1 cellular context compared by ENCODE assay signal in genomic region chr6:39169448-39170344, GRCh38.
TF ChIP-seq lines count a peak whose summit lies in the region.

No MANE protein-coding gene starts in this region.

TF ChIP-seq in HepG2, 621 proteins besides CTCF, POLR2A, EP300 and RAD21:
- TF ChIP-seq RBM22 (optimal IDR thresholded peaks at IDR 0.05; ENCODE audit: low read length) (no peak), ASH2L (IDR thresholded peaks at IDR 0.05; ENCODE audit: insufficient read length, low read depth, low read length) (no peak), KDM5B (CRISPR knock-in tag; IDR thresholded peaks at IDR 0.05; ENCODE audit: borderline replicate concordance) (no peak), HDAC2 (CRISPR knock-in tag; IDR thresholded peaks at IDR 0.05) (no peak), SMARCE1 (IDR thresholded peaks at IDR 0.05; ENCODE audit: borderline replicate concordance) (no peak), REPIN1 (CRISPR knock-in tag; IDR thresholded peaks at IDR 0.05; ENCODE audit: borderline replicate concordance, low read depth) (no peak), ZNF891 (CRISPR knock-in tag; IDR thresholded peaks at IDR 0.05) (no peak), ZFP1 (CRISPR knock-in tag; IDR thresholded peaks at IDR 0.05) (no peak), BRCA1 (CRISPR knock-in tag; IDR thresholded peaks at IDR 0.05) (no peak), ZNF740 (CRISPR knock-in tag; IDR thresholded peaks at IDR 0.05) (no peak), PLRG1 (conservative IDR thresholded peaks at IDR 0.05) (no peak), GATAD1 (CRISPR knock-in tag; IDR thresholded peaks at IDR 0.05) (no peak), ZNF878 (CRISPR knock-in tag; IDR thresholded peaks at IDR 0.05) (no peak)
- TF ChIP-seq, protein P1, sequence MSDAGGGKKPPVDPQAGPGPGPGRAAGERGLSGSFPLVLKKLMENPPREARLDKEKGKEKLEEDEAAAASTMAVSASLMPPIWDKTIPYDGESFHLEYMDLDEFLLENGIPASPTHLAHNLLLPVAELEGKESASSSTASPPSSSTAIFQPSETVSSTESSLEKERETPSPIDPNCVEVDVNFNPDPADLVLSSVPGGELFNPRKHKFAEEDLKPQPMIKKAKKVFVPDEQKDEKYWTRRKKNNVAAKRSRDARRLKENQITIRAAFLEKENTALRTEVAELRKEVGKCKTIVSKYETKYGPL (CRISPR knock-in tag; IDR thresholded peaks at IDR 0.05) = no peak
- TF ChIP-seq, protein P2, sequence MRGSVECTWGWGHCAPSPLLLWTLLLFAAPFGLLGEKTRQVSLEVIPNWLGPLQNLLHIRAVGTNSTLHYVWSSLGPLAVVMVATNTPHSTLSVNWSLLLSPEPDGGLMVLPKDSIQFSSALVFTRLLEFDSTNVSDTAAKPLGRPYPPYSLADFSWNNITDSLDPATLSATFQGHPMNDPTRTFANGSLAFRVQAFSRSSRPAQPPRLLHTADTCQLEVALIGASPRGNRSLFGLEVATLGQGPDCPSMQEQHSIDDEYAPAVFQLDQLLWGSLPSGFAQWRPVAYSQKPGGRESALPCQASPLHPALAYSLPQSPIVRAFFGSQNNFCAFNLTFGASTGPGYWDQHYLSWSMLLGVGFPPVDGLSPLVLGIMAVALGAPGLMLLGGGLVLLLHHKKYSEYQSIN (CRISPR knock-in tag; IDR thresholded peaks at IDR 0.05; ENCODE audit: borderline replicate concordance) = no peak
